26 cellular contexts compared by ENCODE assay signal in genomic region chr6:84847349-84848160, GRCh38.
DNase-seq lines count a peak whose midpoint lies in the region; ATAC-seq and TF ChIP-seq lines count a peak whose summit lies in the region.
"Had no signal": no experiment of that assay in that cellular context is flagged by ENCODE, and none has a peak within 500 bp of the region (broad histone marks: within the 10 kb centered on the region; RNA-seq: fewer than 3 reads in every experiment).

No MANE protein-coding gene starts in this region.

- CTCF ChIA-PET in activated CD8-positive, alpha-beta T cell treated with anti-CD3 and anti-CD28 coated beads for 36 hours (lab: Charles Lee), result no interaction called here

- H3K9ac ChIP-seq in fibroblast of lung (ENCODE audit: insufficient read depth, low read length), result no peak overlapping the region

- DNase-seq in ELR (ENCODE audit: low read depth), result peak; percentile 23
- peak; percentile 86 for DNase-seq in amniotic epithelial cell (ENCODE audit: low read depth)
- DNase-seq in fibroblast of lung (ENCODE audit: low read depth in 2 of 2), result peak; percentile 18 to 25
- DNase-seq in sciatic nerve (ENCODE audit: low spot score), result no peak
- no peak for DNase-seq in NAMALWA (ENCODE audit: low spot score)
- no peak for DNase-seq in activated CD8-positive, alpha-beta T cell treated with anti-CD3 and anti-CD28 coated beads for 36 hours
- DNase-seq in NCI-H187 (lab: John Stamatoyannopoulos, UW), result no peak
- DNase-seq: activated CD4-positive, CD25-positive, alpha-beta regulatory T cell treated with anti-CD3 and anti-CD28 coated beads, Interleukin-2, amount 50 U/mL, for 72 hours; BE2C; COR-L47; effector CD8-positive, alpha-beta T cell; H9; kidney glomerular epithelial cell; NCI-H2029 treated with DMSO at 0.1 percent for 48 hours; NCI-H446; stimulated activated CD4-positive, alpha-beta T cell treated with anti-CD3 and anti-CD28 coated beads, Interleukin-4, amount 100 ng/mL, for 24 hours; T-helper 9 cell; upper lobe of left lung had no signal

- H3K4me1 Mint-ChIP-seq in activated CD8-positive, alpha-beta T cell treated with anti-CD3 and anti-CD28 coated beads for 36 hours (ENCODE audit: low read depth), result no peaks in the 10 kb centered on the region
- H3K4me1 Mint-ChIP-seq: activated T-helper 17 cell treated with anti-CD3 and anti-CD28 coated beads, Interleukin-2, amount 50 U/mL, for 72 hours; H9; IgD-negative memory B cell; memory B cell had no signal

- no peaks in the 10 kb centered on the region for H4K20me1 ChIP-seq in fibroblast of lung (ENCODE audit: control insufficient read depth, extremely low read depth, insufficient read depth, low read length)

- H3K4me1 ChIP-seq in fibroblast of lung (ENCODE audit: control insufficient read depth, extremely low read depth, insufficient read depth, low read length), result no peaks in the 10 kb centered on the region
- H3K4me1 ChIP-seq: BE2C, upper lobe of left lung had no signal

- H3K27me3 ChIP-seq in fibroblast of lung (ENCODE audit: control insufficient read depth, insufficient read depth, low read length), result no peaks in the 10 kb centered on the region
- H3K27me3 ChIP-seq: BE2C, upper lobe of left lung had no signal

- no peak overlapping the region for H3K4me3 ChIP-seq in fibroblast of lung (replicated peaks in 1 of 4; ENCODE audit: control extremely low read depth in 1 of 4, insufficient read depth in 1 of 4, low read depth in 3 of 4, low read length in 4 of 4)
- H3K4me3 ChIP-seq: skin epidermis, upper lobe of left lung had no signal

- POLR2A ChIA-PET in activated CD8-positive, alpha-beta T cell treated with anti-CD3 and anti-CD28 coated beads for 36 hours (lab: Charles Lee), result no interaction called here

- H3K4me2 ChIP-seq in fibroblast of lung (ENCODE audit: extremely low read depth, insufficient read depth, low read length), result no peak overlapping the region

- TF ChIP-seq CTCF in fibroblast of lung (conservative IDR thresholded peaks at IDR 0.05 in 1 of 2, IDR thresholded peaks at IDR 0.05 in 1 of 2; ENCODE audit: low read depth in 1 of 2, low read length in 2 of 2), result no peak
- TF ChIP-seq CTCF in activated CD8-positive, alpha-beta T cell treated with anti-CD3 and anti-CD28 coated beads for 36 hours (IDR thresholded peaks at IDR 0.05), result no peak

- H3K27ac Mint-ChIP-seq in activated CD8-positive, alpha-beta T cell treated with anti-CD3 and anti-CD28 coated beads for 36 hours, result no peak overlapping the region
- H3K27ac Mint-ChIP-seq: activated T-helper 17 cell treated with anti-CD3 and anti-CD28 coated beads, Interleukin-2, amount 50 U/mL, for 72 hours; H9; IgD-negative memory B cell; memory B cell; natural killer cell treated with Interleukin-12 subunit alpha and Interleukin-12 subunit beta and Interleukin-15 and Interleukin-18, amount 100 ng/mL, for 72 hours had no signal

- H3K27ac ChIP-seq in fibroblast of lung (ENCODE audit: insufficient read depth, low read length), result no peak overlapping the region
- H3K27ac ChIP-seq: HL-60, skin epidermis, upper lobe of left lung had no signal

- no peaks in the 10 kb centered on the region for H3K36me3 ChIP-seq in fibroblast of lung (ENCODE audit: control insufficient read depth, insufficient read depth, low read length)
- H3K36me3 ChIP-seq: BE2C, upper lobe of left lung had no signal

- H3K79me2 ChIP-seq in fibroblast of lung (ENCODE audit: control insufficient read depth, insufficient read depth, low read length), result no peaks in the 10 kb centered on the region

- H3K9me3 ChIP-seq in fibroblast of lung (ENCODE audit: control insufficient read depth, insufficient read depth, low read depth, low read length), result no peaks in the 10 kb centered on the region
- H3K9me3 ChIP-seq: BE2C, upper lobe of left lung had no signal

- no peaks in the 10 kb centered on the region for H3K36me3 Mint-ChIP-seq in activated CD8-positive, alpha-beta T cell treated with anti-CD3 and anti-CD28 coated beads for 36 hours (ENCODE audit: low read depth)
- H3K36me3 Mint-ChIP-seq: memory B cell; natural killer cell treated with Interleukin-12 subunit alpha and Interleukin-12 subunit beta and Interleukin-15 and Interleukin-18, amount 100 ng/mL, for 72 hours had no signal

- H3K27me3 Mint-ChIP-seq in activated CD8-positive, alpha-beta T cell treated with anti-CD3 and anti-CD28 coated beads for 36 hours, result no peaks in the 10 kb centered on the region
- H3K27me3 Mint-ChIP-seq: activated T-helper 17 cell treated with anti-CD3 and anti-CD28 coated beads, Interleukin-2, amount 50 U/mL, for 72 hours; IgD-negative memory B cell; memory B cell; natural killer cell treated with Interleukin-12 subunit alpha and Interleukin-12 subunit beta and Interleukin-15 and Interleukin-18, amount 100 ng/mL, for 72 hours had no signal

- intact Hi-C loops in sciatic nerve (cut with DNase I), result no loop called here
- intact Hi-C loops in activated CD8-positive, alpha-beta T cell treated with anti-CD3 and anti-CD28 coated beads for 36 hours (cut with micrococcal nuclease), result no loop called here

- H2AFZ ChIP-seq in fibroblast of lung (ENCODE audit: low read length), result no peak overlapping the region

- H3K9me3 Mint-ChIP-seq in activated CD8-positive, alpha-beta T cell treated with anti-CD3 and anti-CD28 coated beads for 36 hours, result no peaks in the 10 kb centered on the region
- H3K9me3 Mint-ChIP-seq: H9, memory B cell had no signal

- H3K4me3 Mint-ChIP-seq in activated CD8-positive, alpha-beta T cell treated with anti-CD3 and anti-CD28 coated beads for 36 hours, result no peak overlapping the region
- H3K4me3 Mint-ChIP-seq: activated T-helper 17 cell treated with anti-CD3 and anti-CD28 coated beads, Interleukin-2, amount 50 U/mL, for 72 hours; H9; IgD-negative memory B cell; memory B cell; natural killer cell treated with Interleukin-12 subunit alpha and Interleukin-12 subunit beta and Interleukin-15 and Interleukin-18, amount 100 ng/mL, for 72 hours had no signal

- ATAC-seq in sciatic nerve, result peak; percentile 60
- no peak for ATAC-seq in HG03460 (IDR thresholded peaks at IDR 0.05; ENCODE audit: unreplicated experiment)
- no peak for ATAC-seq in activated CD8-positive, alpha-beta T cell treated with anti-CD3 and anti-CD28 coated beads for 36 hours
- ATAC-seq: activated T-helper 17 cell treated with anti-CD3 and anti-CD28 coated beads, Interleukin-2, amount 50 U/mL, for 72 hours; natural killer cell treated with Interleukin-12 subunit alpha and Interleukin-12 subunit beta and Interleukin-15 and Interleukin-18, amount 100 ng/mL, for 72 hours; SK-N-SH treated with all-trans-retinoic acid at 6 μM for 48 hours had no signal

Comparison
In these comparisons a context has a peak if more than half of its experiments do, and no peak if none do; other contexts are left out.
1. DNase-seq: peak in ELR (single experiment), amniotic epithelial cell (single experiment) and fibroblast of lung (2 of 2); none in sciatic nerve (single experiment), NAMALWA (single experiment), activated CD8-positive, alpha-beta T cell treated with anti-CD3 and anti-CD28 coated beads for 36 hours (single experiment) and NCI-H187 (0 of 2).